1 cellular context compared by ENCODE assay signal in genomic region chr6:85677243-85677956, GRCh38.
TF ChIP-seq lines count a peak whose summit lies in the region.

No MANE protein-coding gene starts in this region.

TF ChIP-seq in SK-N-SH, 30 proteins besides CTCF, POLR2A, EP300 and RAD21 (continued from another document):
- TF ChIP-seq REST (IDR thresholded peaks at IDR 0.05; ENCODE audit: low read depth, low read length): no peak
- no peak for TF ChIP-seq IRF3 (IDR thresholded peaks at IDR 0.05; ENCODE audit: low read depth, low read length)
- no peak for TF ChIP-seq NRF1 (IDR thresholded peaks at IDR 0.05; ENCODE audit: low read depth, low read length)
- no peak for TF ChIP-seq PBX3 (IDR thresholded peaks at IDR 0.05)
- TF ChIP-seq FOXJ3 (CRISPR knock-in tag; IDR thresholded peaks at IDR 0.05): no peak
- TF ChIP-seq ZBTB33 (IDR thresholded peaks at IDR 0.05; ENCODE audit: borderline replicate concordance, low read depth): no peak
- no peak for TF ChIP-seq EZH2phosphoT487 (IDR thresholded peaks at IDR 0.05; ENCODE audit: borderline replicate concordance, low read depth)
- TF ChIP-seq GABPA (IDR thresholded peaks at IDR 0.05; ENCODE audit: low read depth): no peak
- TF ChIP-seq JUND (IDR thresholded peaks at IDR 0.05): no peak
- TF ChIP-seq YY1 (IDR thresholded peaks at IDR 0.05; ENCODE audit: low read depth): no peak
- peak; percentile 29; the same call in 1 of the 2 replicates for TF ChIP-seq SMC3 (IDR thresholded peaks at IDR 0.05; ENCODE audit: low read depth, low read length)
- TF ChIP-seq TCF12 (IDR thresholded peaks at IDR 0.05): no peak
- TF ChIP-seq RXRA (IDR thresholded peaks at IDR 0.05; ENCODE audit: borderline replicate concordance, low read depth): no peak
- no peak for TF ChIP-seq USF2 (IDR thresholded peaks at IDR 0.05; ENCODE audit: borderline replicate concordance, low read depth, low read length)
- TF ChIP-seq POLR2AphosphoS5 (IDR thresholded peaks at IDR 0.05; ENCODE audit: low read depth, low read length): no peak
- no peak for TF ChIP-seq CHD2 (IDR thresholded peaks at IDR 0.05; ENCODE audit: low read length, partially characterized antibody)
- TF ChIP-seq FOXM1 (IDR thresholded peaks at IDR 0.05; ENCODE audit: low read depth): no peak
- no peak for TF ChIP-seq ELF1 (IDR thresholded peaks at IDR 0.05)
- TF ChIP-seq FOSL2 (IDR thresholded peaks at IDR 0.05; ENCODE audit: borderline replicate concordance, low read depth): no peak
- TF ChIP-seq SIN3A (IDR thresholded peaks at IDR 0.05; ENCODE audit: borderline replicate concordance, low read depth, low read length): 0 out of 2 replicates have a peak, but pooled peaks have one; percentile 40
- TF ChIP-seq TEAD4 (IDR thresholded peaks at IDR 0.05; ENCODE audit: borderline replicate concordance, insufficient read depth): no peak
- no peak for TF ChIP-seq USF1 (IDR thresholded peaks at IDR 0.05; ENCODE audit: borderline replicate concordance, low read depth)
- peak; percentile 3; the same call in 1 of the 2 replicates for TF ChIP-seq MXI1 (IDR thresholded peaks at IDR 0.05; ENCODE audit: low read depth, low read length)
- TF ChIP-seq MEF2A (IDR thresholded peaks at IDR 0.05; ENCODE audit: borderline replicate concordance, low read depth): no peak
